ENCODE assay signal across 1 cellular context in genomic region chr2:201433389-201433995, GRCh38.
TF ChIP-seq lines count a peak whose summit lies in the region.

No MANE protein-coding gene starts in this region.

TF ChIP-seq in K562, 482 proteins besides CTCF, POLR2A, EP300 and RAD21 (continues in another document):
- TF ChIP-seq ZNF668 (CRISPR knock-in tag; IDR thresholded peaks at IDR 0.05) (no peak), ATF7 (IDR thresholded peaks at IDR 0.05) (peak; percentile 37; the same call in 1 of the 2 replicates), ZFP91 (CRISPR knock-in tag; IDR thresholded peaks at IDR 0.05) (no peak), SRSF1 (IDR thresholded peaks at IDR 0.05; ENCODE audit: low read depth, low read length) (no peak), ZNF75A (CRISPR knock-in tag; IDR thresholded peaks at IDR 0.05) (no peak), SMARCE1 (IDR thresholded peaks at IDR 0.05) (peak; percentile 63), ZNF740 (CRISPR knock-in tag; IDR thresholded peaks at IDR 0.05) (no peak), ZNF740 (tag; IDR thresholded peaks at IDR 0.05) (no peak), ID3 (CRISPR knock-in tag; IDR thresholded peaks at IDR 0.05) (no peak), ID3 (tag; IDR thresholded peaks at IDR 0.05) (no peak), HNRNPL (IDR thresholded peaks at IDR 0.05; ENCODE audit: low read depth, low read length) (no peak), SREBF1 (IDR thresholded peaks at IDR 0.05; ENCODE audit: borderline replicate concordance, low read depth, low read length) (no peak), ZNF79 (CRISPR knock-in tag; IDR thresholded peaks at IDR 0.05; ENCODE audit: low read depth) (no peak), FOXM1 (IDR thresholded peaks at IDR 0.05; ENCODE audit: low read depth) (peak; percentile 68), FOXM1 (CRISPR knock-in tag; IDR thresholded peaks at IDR 0.05; ENCODE audit: low read depth) (no peak), ZHX1 (conservative IDR thresholded peaks at IDR 0.05; ENCODE audit: low read length) (no peak), FOXP4 (CRISPR knock-in tag; IDR thresholded peaks at IDR 0.05; ENCODE audit: borderline replicate concordance) (no peak), ZNF165 (CRISPR knock-in tag; IDR thresholded peaks at IDR 0.05; ENCODE audit: borderline replicate concordance) (no peak), TEAD2 (tag; IDR thresholded peaks at IDR 0.05) (no peak), ZNF408 (CRISPR knock-in tag; IDR thresholded peaks at IDR 0.05; ENCODE audit: low read depth) (no peak), CBX8 (IDR thresholded peaks at IDR 0.05; ENCODE audit: borderline replicate concordance, extremely low read depth, low read depth, low read length, poor library complexity, severe bottlenecking) (no peak), ZKSCAN3 (CRISPR knock-in tag; IDR thresholded peaks at IDR 0.05) (no peak), NKRF (IDR thresholded peaks at IDR 0.05; ENCODE audit: borderline replicate concordance) (no peak), SNRNP70 (optimal IDR thresholded peaks at IDR 0.05; ENCODE audit: low read depth, low read length) (no peak), ZFP1 (CRISPR knock-in tag; IDR thresholded peaks at IDR 0.05) (no peak), ZNF384 (IDR thresholded peaks at IDR 0.05; ENCODE audit: low read depth, low read length) (peak; percentile 50), POLR2AphosphoS5 (IDR thresholded peaks at IDR 0.05; ENCODE audit: control insufficient read depth, insufficient read depth, low read depth, low read length) (peak; percentile 80; the same call in 1 of the 2 replicates), CHAMP1 (IDR thresholded peaks at IDR 0.05) (no peak), RBBP5 (IDR thresholded peaks at IDR 0.05; ENCODE audit: borderline replicate concordance, insufficient read depth, low read length, poor library complexity, severe bottlenecking) (no peak), ZNF239 (CRISPR knock-in tag; IDR thresholded peaks at IDR 0.05) (no peak), ATF2 (CRISPR knock-in tag; IDR thresholded peaks at IDR 0.05) (no peak), HNRNPUL1 (IDR thresholded peaks at IDR 0.05; ENCODE audit: low read length) (no peak), ZBTB33 (CRISPR knock-in tag; IDR thresholded peaks at IDR 0.05) (no peak), USF2 (CRISPR knock-in tag; IDR thresholded peaks at IDR 0.05) (no peak), CREB3 (tag; conservative IDR thresholded peaks at IDR 0.05; ENCODE audit: low read depth) (no peak), MTF1 (CRISPR knock-in tag; IDR thresholded peaks at IDR 0.05; ENCODE audit: borderline replicate concordance) (no peak), RBM34 (IDR thresholded peaks at IDR 0.05; ENCODE audit: borderline replicate concordance, insufficient read depth, low read length) (no peak), KDM1A (IDR thresholded peaks at IDR 0.05) (peak; percentile 92), ESRRA (IDR thresholded peaks at IDR 0.05; ENCODE audit: borderline replicate concordance, low read depth) (peak; percentile 87), FOXA1 (IDR thresholded peaks at IDR 0.05; ENCODE audit: borderline replicate concordance) (no peak), ZNF121 (CRISPR knock-in tag; conservative IDR thresholded peaks at IDR 0.05) (no peak), FOS (IDR thresholded peaks at IDR 0.05; ENCODE audit: extremely low read depth, insufficient read length) (no peak), KLF6 (CRISPR knock-in tag; IDR thresholded peaks at IDR 0.05; ENCODE audit: borderline replicate concordance) (no peak), ARID3A (IDR thresholded peaks at IDR 0.05; ENCODE audit: borderline replicate concordance, low read depth, low read length) (no peak; the same call in 1 of the 2 replicates)
